In genomic region chr10:12042409-12042796, GRCh38 we compare ENCODE assay signal across 8 cellular contexts. TPM values are rescaled to one million over a fixed set of nuclear protein-coding genes. Genes with fewer than 3 reads are reported as not detected.
A peak's percentile ranks its signal among the peaks of the same experiment; 100 is the strongest.
DNase-seq lines count a peak whose midpoint lies in the region; ATAC-seq, FAIRE-seq and TF ChIP-seq lines count a peak whose summit lies in the region.

No MANE protein-coding gene starts in this region.

- peak; percentile 14 for ATAC-seq in HG03280 (IDR thresholded peaks at IDR 0.05; ENCODE audit: unreplicated experiment)
- ATAC-seq in activated CD4-positive, alpha-beta T cell treated with anti-CD3 and anti-CD28 coated beads for 36 hours = peak; percentile 21
- ATAC-seq in stimulated activated naive CD8-positive, alpha-beta T cell treated with anti-CD3 and anti-CD28 coated beads, Interleukin-15, amount 100 ng/mL, for 72 hours = peak; percentile 44

- H3K27me3 ChIP-seq in H1 (replicated peaks in 1 of 4; ENCODE audit: control insufficient read depth in 3 of 4, extremely low read depth in 1 of 4, insufficient read depth in 3 of 4, low read length in 3 of 4) (no peaks in the 10 kb centered on the region), muscle layer of colon (ENCODE audit: control insufficient read depth in 1 of 2, insufficient read depth in 2 of 2, low read length in 2 of 2) (no peaks in the 10 kb centered on the region)

- POLR2A ChIA-PET in activated CD4-positive, alpha-beta T cell treated with anti-CD3 and anti-CD28 coated beads for 36 hours (lab: Charles Lee) = interaction anchor here (1.0 to 1.4 kb wide), 4 partner anchors 11 to 153 kb away, joined by 4 to 7 read pairs (median 6); partner anchors contain the start of genes CDC123 and NUDT5
- POLR2A ChIA-PET in H1 (lab: Charles Lee; ENCODE audit: partially characterized antibody) = interaction anchor here (0.6 to 3.4 kb wide), 20 partner anchors 9 to 291 kb away, joined by 3 to 17 read pairs (median 4); partner anchors contain the start of genes CDC123, DHTKD1 and NUDT5

- H3K4me1 ChIP-seq in H1 (replicated peaks in 1 of 4; ENCODE audit: control insufficient read depth in 3 of 4, insufficient read depth in 4 of 4, low read length in 3 of 4) = no peaks in the 10 kb centered on the region; a peak in 2 of 7 replicates
- peaks cover 13% of the 10 kb centered on the region for H3K4me1 ChIP-seq in muscle layer of colon (ENCODE audit: insufficient read depth, low read length)

- H3K4me3 ChIP-seq in H1 (ENCODE audit: extremely low read depth in 1 of 4, insufficient read depth in 2 of 4, low read depth in 3 of 4, low read length in 4 of 4) (peak overlapping the region; percentile 77 to 98 (median 94)), muscle layer of colon (ENCODE audit: low read depth in 1 of 2, low read length in 2 of 2) (peak overlapping the region; percentile 66 to 76)

- no peaks in the 10 kb centered on the region for H4K20me1 ChIP-seq in H1 (replicated peaks in 1 of 2; ENCODE audit: control insufficient read depth in 1 of 2, insufficient read depth in 2 of 2, low read length in 2 of 2)

- H3K79me2 ChIP-seq in H1 (ENCODE audit: control insufficient read depth in 1 of 2, insufficient read depth in 2 of 2, low read length in 2 of 2) = peaks cover 10 to 49% of the 10 kb centered on the region in 2 experiments

- no peak for TF ChIP-seq EP300 in H1 (IDR thresholded peaks at IDR 0.05; ENCODE audit: borderline replicate concordance in 1 of 2, low read depth in 2 of 2, low read length in 2 of 2)

- peaks cover 2% of the 10 kb centered on the region for H3K9me3 Mint-ChIP-seq in activated CD4-positive, alpha-beta T cell treated with anti-CD3 and anti-CD28 coated beads for 36 hours (ENCODE audit: low read depth)
- H3K9me3 Mint-ChIP-seq in stimulated activated naive CD8-positive, alpha-beta T cell treated with anti-CD3 and anti-CD28 coated beads, Interleukin-15, amount 100 ng/mL, for 72 hours = no peaks in the 10 kb centered on the region

- H4K91ac ChIP-seq in H1 (replicated peaks; ENCODE audit: insufficient read length, low read length) = peak overlapping the region; percentile 25

- TF ChIP-seq POLR2A in H1 (IDR thresholded peaks at IDR 0.05; ENCODE audit: control extremely low read depth in 1 of 2, low read depth in 2 of 2, low read length in 2 of 2) = peak; percentile 72 to 73

- H3K4me1 Mint-ChIP-seq in activated CD4-positive, alpha-beta T cell treated with anti-CD3 and anti-CD28 coated beads for 36 hours = peaks cover 40% of the 10 kb centered on the region
- peaks cover 35% of the 10 kb centered on the region for H3K4me1 Mint-ChIP-seq in stimulated activated naive CD8-positive, alpha-beta T cell treated with anti-CD3 and anti-CD28 coated beads, Interleukin-15, amount 100 ng/mL, for 72 hours

- peak overlapping the region; percentile 100 for H3K27ac Mint-ChIP-seq in activated CD4-positive, alpha-beta T cell treated with anti-CD3 and anti-CD28 coated beads for 36 hours
- H3K27ac Mint-ChIP-seq in stimulated activated naive CD8-positive, alpha-beta T cell treated with anti-CD3 and anti-CD28 coated beads, Interleukin-15, amount 100 ng/mL, for 72 hours = peak overlapping the region; percentile 100

- peak overlapping the region; percentile 99 for H3K4me3 Mint-ChIP-seq in activated CD4-positive, alpha-beta T cell treated with anti-CD3 and anti-CD28 coated beads for 36 hours
- peak overlapping the region; percentile 98 to 99 for H3K4me3 Mint-ChIP-seq in stimulated activated naive CD8-positive, alpha-beta T cell treated with anti-CD3 and anti-CD28 coated beads, Interleukin-15, amount 100 ng/mL, for 72 hours

- H3K27ac ChIP-seq in H1 (ENCODE audit: low read depth, low read length) = peak overlapping the region; percentile 88
- H3K27ac ChIP-seq in muscle layer of colon (ENCODE audit: low read depth, low read length) = peak overlapping the region; percentile 91

- H3K36me3 Mint-ChIP-seq in activated CD4-positive, alpha-beta T cell treated with anti-CD3 and anti-CD28 coated beads for 36 hours (ENCODE audit: low read depth) = peaks cover 14% of the 10 kb centered on the region

- H3K14ac ChIP-seq in H1 (ENCODE audit: insufficient read length) = no peak overlapping the region

- H3K36me3 ChIP-seq in H1 (ENCODE audit: control insufficient read depth in 2 of 4, insufficient read depth in 4 of 4, low read length in 3 of 4) (no peaks in the 10 kb centered on the region), muscle layer of colon (ENCODE audit: insufficient read depth, low read length) (no peaks in the 10 kb centered on the region)

- H2AK5ac ChIP-seq in H1 (ENCODE audit: low read depth, low read length) = no peak overlapping the region

- H3K23me2 ChIP-seq in H1 (ENCODE audit: low read depth, low read length) = peaks cover 8% of the 10 kb centered on the region; the same call in 1 of the 2 replicates

- H3K56ac ChIP-seq in H1 (replicated peaks; ENCODE audit: insufficient read length, low read depth, low read length) = peak overlapping the region; percentile 50

- no peak overlapping the region; the same call in 1 of the 2 replicates for H2BK12ac ChIP-seq in H1 (ENCODE audit: low read depth, low read length)

- H3K79me1 ChIP-seq in H1 (ENCODE audit: low read depth, low read length) = peaks cover 4% of the 10 kb centered on the region

- H3K9me3 ChIP-seq in H1 (ENCODE audit: insufficient read depth in 2 of 2, low read depth in 1 of 2, low read length in 1 of 2) (no peaks in the 10 kb centered on the region), muscle layer of colon (ENCODE audit: low read length) (no peaks in the 10 kb centered on the region)

- TF ChIP-seq RAD21 in H1 (IDR thresholded peaks at IDR 0.05 in 1 of 2, conservative IDR thresholded peaks at IDR 0.05 in 1 of 2; ENCODE audit: low read depth in 2 of 2, low read length in 2 of 2) = 0 out of 4 replicates have a peak, but pooled peaks of 1 of the 2 experiments have one; percentile 3

- peak overlapping the region; percentile 25 for H3K4ac ChIP-seq in H1 (replicated peaks; ENCODE audit: insufficient read length, low read depth, low read length)

- CTCF ChIA-PET in activated CD4-positive, alpha-beta T cell treated with anti-CD3 and anti-CD28 coated beads for 36 hours (lab: Charles Lee) = interaction anchor here (0.6 to 1.2 kb wide), 5 partner anchors 26 to 1152 kb away, joined by 3 to 7 read pairs (median 3); partner anchors contain the start of genes CDC123, DHTKD1 and NUDT5
- CTCF ChIA-PET in H1 (lab: Charles Lee; ENCODE audit: partially characterized antibody) = interaction anchor here (0.6 to 1.4 kb wide), 3 partner anchors 25 to 210 kb away, joined by 3 read pairs; no protein-coding TSS in a partner anchor

- WGBS in H1 (ENCODE audit: extremely low coverage in 1 of 2, insufficient coverage in 1 of 2, insufficient read length in 1 of 2, insufficient replicate concordance in 2 of 2, low coverage in 1 of 2, low lambda C conversion rate in 2 of 2, missing lambda C conversion rate in 1 of 2), 2 experiments = 1% methylated on average over 15 of the region's 31 CpGs; no CpG with 5 or more reads in 1 of the 2 experiments

- H2BK120ac ChIP-seq in H1 (replicated peaks; ENCODE audit: low read depth, low read length) = no peak overlapping the region

- no peak overlapping the region; the same call in 1 of the 2 replicates for H2AFZ ChIP-seq in H1 (ENCODE audit: low read length)

- intact Hi-C loops in activated CD4-positive, alpha-beta T cell treated with anti-CD3 and anti-CD28 coated beads for 36 hours (cut with DNase I, micrococcal nuclease) = loop anchor here (1.0 to 10.0 kb wide), 10 partner anchors 80 to 1306 kb away; partner anchors contain the start of genes MCM10 (in 2 of the 2), NUDT5 (in 2 of the 2), CAMK1D (in 1 of the 2) and ECHDC3 (in 1 of the 2)

- peak overlapping the region; percentile 88 to 97 for H3K4me2 ChIP-seq in H1 (ENCODE audit: insufficient read depth in 1 of 2, low read depth in 2 of 2, low read length in 2 of 2)

- H3K23ac ChIP-seq in H1 (ENCODE audit: insufficient read length) = no peak overlapping the region

- TF ChIP-seq CTCF in H1 (IDR thresholded peaks at IDR 0.05; ENCODE audit: control extremely low read depth in 1 of 3, insufficient read depth in 1 of 3, low read depth in 1 of 3, low read length in 3 of 3) = no peak

- H3K9ac ChIP-seq in H1 (replicated peaks in 1 of 4; ENCODE audit: extremely low read depth in 1 of 4, low read depth in 3 of 4, low read length in 3 of 4) (peak overlapping the region; percentile 86 to 100 (median 94)), muscle layer of colon (ENCODE audit: low read length) (peak overlapping the region; percentile 62)

- FAIRE-seq in H1 (lab: Jason Lieb, UNC) = no peak

- H2BK20ac ChIP-seq in H1 (ENCODE audit: low read length) = no peak overlapping the region

- H2BK15ac ChIP-seq in H1 (ENCODE audit: low read length) = no peak overlapping the region

- peak overlapping the region; percentile 24; the same call in 1 of the 2 replicates for H3K18ac ChIP-seq in H1 (ENCODE audit: extremely low read depth, low read length)

- H3K27me3 Mint-ChIP-seq in activated CD4-positive, alpha-beta T cell treated with anti-CD3 and anti-CD28 coated beads for 36 hours = peaks cover 2% of the 10 kb centered on the region
- no peaks in the 10 kb centered on the region for H3K27me3 Mint-ChIP-seq in stimulated activated naive CD8-positive, alpha-beta T cell treated with anti-CD3 and anti-CD28 coated beads, Interleukin-15, amount 100 ng/mL, for 72 hours

- DNase-seq in NCI-H146 (lab: John Stamatoyannopoulos, UW) (peak; percentile 64), NCI-H146 treated with DMSO at 0.1 percent for 48 hours (lab: John Stamatoyannopoulos, UW; ENCODE audit: unreplicated experiment) (no peak), H1 (ENCODE audit: low read depth in 1 of 2, low spot score in 2 of 2) (no peak), SKM-1 (lab: John Stamatoyannopoulos, UW; ENCODE audit: unreplicated experiment) (no peak)
- DNase-seq in activated CD4-positive, alpha-beta T cell treated with anti-CD3 and anti-CD28 coated beads for 36 hours = peak; percentile 65
- peak in 1 of 2 donors; percentile 57 for DNase-seq in stimulated activated naive CD8-positive, alpha-beta T cell treated with anti-CD3 and anti-CD28 coated beads, Interleukin-15, amount 100 ng/mL, for 72 hours

- peak overlapping the region; percentile 81 for H4K8ac ChIP-seq in H1 (ENCODE audit: extremely low read depth, insufficient read depth, low read length)

- H2BK5ac ChIP-seq in H1 (ENCODE audit: low read depth, low read length) = peak overlapping the region; percentile 100

- H4K5ac ChIP-seq in H1 (ENCODE audit: insufficient read length, low read depth, low read length) = no peak overlapping the region

RNA-seq across cellular contexts. Expression of gene UPF2, which starts 0.2 kb away (rescaled TPM):
- total RNA-seq in activated CD4-positive, alpha-beta T cell treated with anti-CD3 and anti-CD28 coated beads for 36 hours = 10 to 100 TPM; 34.2 to 46.8 TPM
- total RNA-seq in H1 (2021; fragmentation: NEBNext Ultra II Directional; extraction: Animal tissue kit (Norgen Biotek cat#: 25700)) = 32.8 and 33.6 TPM in 2 replicates
- 4.1 and 6.2 TPM in 2 replicates for polyA plus RNA-seq in H1 (2011; rRNA removed)
- 11.5 TPM for polyA plus RNA-seq in H1 (2011; cell fraction: cytosol; rRNA removed)
- polyA plus RNA-seq in H1 (2011; cell fraction: nucleus; rRNA removed) = 6.3 TPM
- 17.7 to 34.9 TPM (median 21.2 TPM) in 4 replicates for polyA plus RNA-seq in H1 (2012, experiment 1 of 2)
- polyA plus RNA-seq in H1 (2012, experiment 2 of 2) = 1.4 TPM
- polyA plus RNA-seq in H1 (2013, experiment 1 of 2) = 32.5 TPM
- polyA plus RNA-seq in H1 (2013, experiment 2 of 2) = 35.1 TPM
- 11.7 and 17.0 TPM in 2 replicates for polyA minus RNA-seq in H1 (2011; rRNA and poly(A)+ RNA removed)
- 9.9 TPM for polyA minus RNA-seq in H1 (2011; cell fraction: cytosol; rRNA and poly(A)+ RNA removed)
- polyA minus RNA-seq in H1 (2011; cell fraction: nucleus; rRNA and poly(A)+ RNA removed) = 19.1 TPM

RNA-seq across cellular contexts. Expression of gene DHTKD1, which starts 26.4 kb away (rescaled TPM):
- total RNA-seq in activated CD4-positive, alpha-beta T cell treated with anti-CD3 and anti-CD28 coated beads for 36 hours = 10 to 100 TPM; 13.0 to 15.5 TPM
- total RNA-seq in H1 (2021; fragmentation: NEBNext Ultra II Directional; extraction: Animal tissue kit (Norgen Biotek cat#: 25700)) = 49.8 and 50.7 TPM in 2 replicates
- polyA plus RNA-seq in H1 (2011; rRNA removed) = 74.6 and 74.9 TPM in 2 replicates
- polyA plus RNA-seq in H1 (2011; cell fraction: cytosol; rRNA removed) = 65.6 TPM
- 48.6 TPM for polyA plus RNA-seq in H1 (2011; cell fraction: nucleus; rRNA removed)
- polyA plus RNA-seq in H1 (2012, experiment 1 of 2) = 25.9 to 32.6 TPM (median 27.3 TPM) in 4 replicates
- 9.4 TPM for polyA plus RNA-seq in H1 (2012, experiment 2 of 2)
- 27.1 TPM for polyA plus RNA-seq in H1 (2013, experiment 1 of 2)
- polyA plus RNA-seq in H1 (2013, experiment 2 of 2) = 26.4 TPM
- polyA minus RNA-seq in H1 (2011; rRNA and poly(A)+ RNA removed) = 109 and 134 TPM in 2 replicates
- polyA minus RNA-seq in H1 (2011; cell fraction: cytosol; rRNA and poly(A)+ RNA removed) = 93.7 TPM
- 62.4 TPM for polyA minus RNA-seq in H1 (2011; cell fraction: nucleus; rRNA and poly(A)+ RNA removed)

Comparison
In these comparisons a context has a peak if more than half of its experiments do, and no peak if none do; other contexts are left out.
1. DNase-seq: peak in NCI-H146 (single experiment) and activated CD4-positive, alpha-beta T cell treated with anti-CD3 and anti-CD28 coated beads for 36 hours (single experiment); none in NCI-H146 treated with DMSO at 0.1 percent for 48 hours (single experiment), H1 (0 of 2) and SKM-1 (single experiment).
2. Peak in every context shown above with its lines, with median percentiles within 50 percentile points of each other: ATAC-seq.